Comparison of ENCODE assay signal across 9 cellular contexts in the genomic region with DNA sequence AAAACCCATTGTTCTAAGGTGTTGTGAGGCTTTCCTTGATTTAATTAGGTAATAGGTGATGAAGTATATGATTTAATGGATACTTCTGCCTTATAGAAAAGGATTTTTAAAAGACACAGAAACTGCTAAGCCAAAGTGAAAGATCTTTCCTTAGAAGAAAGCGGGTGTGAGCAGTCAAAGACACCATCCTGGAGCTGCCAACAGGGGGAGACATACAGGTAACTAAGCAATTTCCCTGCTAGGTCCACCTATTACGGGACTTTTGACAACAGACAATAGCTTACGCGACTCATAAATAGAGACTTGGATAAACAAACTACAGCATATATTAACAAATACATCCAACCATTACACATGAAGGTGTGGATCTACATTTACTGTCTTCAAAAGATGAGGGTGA.
DNase-seq lines count a peak whose midpoint lies in the region; ATAC-seq and TF ChIP-seq lines count a peak whose summit lies in the region.
"Had no signal": no experiment of that assay in that cellular context is flagged by ENCODE, and none has a peak within 500 bp of the region (broad histone marks: within the 10 kb centered on the region; RNA-seq: fewer than 3 reads in every experiment).

No MANE protein-coding gene starts in this region.

- H3K4me3 ChIP-seq in left ventricle myocardium inferior (no peak overlapping the region), NB4 (ENCODE audit: low read depth, low read length) (no peak overlapping the region), dorsolateral prefrontal cortex (no peak overlapping the region), upper lobe of right lung (no peak overlapping the region), transverse colon (no peak overlapping the region)
- H3K4me3 ChIP-seq: ascending aorta had no signal

- peaks cover 13% of the 10 kb centered on the region for H3K27me3 ChIP-seq in left ventricle myocardium inferior (ENCODE audit: low read depth)
- no peaks in the 10 kb centered on the region for H3K27me3 ChIP-seq in dorsolateral prefrontal cortex
- H3K27me3 ChIP-seq in upper lobe of right lung, result no peaks in the 10 kb centered on the region
- H3K27me3 ChIP-seq in transverse colon, result no peaks in the 10 kb centered on the region
- H3K27me3 ChIP-seq: ascending aorta had no signal

- in situ Hi-C loops in transverse colon (cut with MboI; ENCODE audit: low pct_ligation_motif_present in 1 of 4, low pct_unique_long_range_greater_than_20kb in 1 of 4, low sequenced_read_pairs in 3 of 4), result loop anchor here in 2 of 4 donors (25.0 kb wide), 3 partner anchors 733 to 1983 kb away; no protein-coding TSS in a partner anchor

- no peak for TF ChIP-seq EP300 in transverse colon (IDR thresholded peaks at IDR 0.05; ENCODE audit: low read depth)

- DNase-seq in left ventricle myocardium inferior (no peak), Right ventricle myocardium superior (no peak), NB4 (ENCODE audit: low read depth) (peak; percentile 53), dorsolateral prefrontal cortex (no peak), upper lobe of right lung (no peak), transverse colon (no peak)

- H3K27ac ChIP-seq in left ventricle myocardium inferior (replicated peaks) (no peak overlapping the region), dorsolateral prefrontal cortex (no peak overlapping the region), upper lobe of right lung (no peak overlapping the region), transverse colon (no peak overlapping the region)
- H3K27ac ChIP-seq: ascending aorta had no signal

- no peak for ATAC-seq in Right ventricle myocardium superior (ENCODE audit: poor library complexity)
- ATAC-seq in upper lobe of right lung, result no peak
- no peak for ATAC-seq in HG02852 (IDR thresholded peaks at IDR 0.05; ENCODE audit: unreplicated experiment)
- ATAC-seq in GM19452 (IDR thresholded peaks at IDR 0.05; ENCODE audit: unreplicated experiment), result no peak

- H3K9me3 ChIP-seq in left ventricle myocardium inferior (replicated peaks) (no peaks in the 10 kb centered on the region), upper lobe of right lung (no peaks in the 10 kb centered on the region), transverse colon (no peaks in the 10 kb centered on the region)
- H3K9me3 ChIP-seq: ascending aorta had no signal

- TF ChIP-seq POLR2A in NB4 (IDR thresholded peaks at IDR 0.05; ENCODE audit: extremely low read depth, insufficient read length) (no peak), transverse colon (IDR thresholded peaks at IDR 0.05) (no peak)

- H3K36me3 ChIP-seq in left ventricle myocardium inferior, result no peaks in the 10 kb centered on the region
- no peaks in the 10 kb centered on the region for H3K36me3 ChIP-seq in upper lobe of right lung
- H3K36me3 ChIP-seq in transverse colon, result no peaks in the 10 kb centered on the region
- H3K36me3 ChIP-seq: ascending aorta had no signal

- intact Hi-C loops in left ventricle myocardium inferior (cut with micrococcal nuclease) (no loop called here), Right ventricle myocardium superior (cut with DNase I) (no loop called here), dorsolateral prefrontal cortex (cut with DNase I) (no loop called here), upper lobe of right lung (cut with DNase I) (no loop called here), transverse colon (cut with DNase I; ENCODE audit: low total_unique reads) (no loop called here)

- WGBS in transverse colon (ENCODE audit: low coverage in 1 of 2), 2 donors, result 84 to 94% methylated on average over 4 of the region's 4 CpGs

- peak; percentile 29 for TF ChIP-seq CTCF in left ventricle myocardium inferior (IDR thresholded peaks at IDR 0.05; ENCODE audit: borderline replicate concordance)
- peak; percentile 81 for TF ChIP-seq CTCF in NB4 (IDR thresholded peaks at IDR 0.05; ENCODE audit: low read depth, low read length)
- peak in 29 of 56 donors; percentile 5 to 45 (median 17) for TF ChIP-seq CTCF in dorsolateral prefrontal cortex (IDR thresholded peaks at IDR 0.05 in 54 of 56, conservative IDR thresholded peaks at IDR 0.05 in 2 of 56; ENCODE audit: low read depth in 1 of 56, partially characterized antibody in 56 of 56)
- TF ChIP-seq CTCF in upper lobe of right lung (IDR thresholded peaks at IDR 0.05), result peak; percentile 29
- peak in 2 of 5 experiments; percentile 13 to 27 for TF ChIP-seq CTCF in transverse colon (IDR thresholded peaks at IDR 0.05)

- H3K4me1 ChIP-seq in left ventricle myocardium inferior (no peaks in the 10 kb centered on the region), upper lobe of right lung (no peaks in the 10 kb centered on the region), transverse colon (no peaks in the 10 kb centered on the region)
- H3K4me1 ChIP-seq: ascending aorta had no signal
